3 cellular contexts compared by ENCODE assay signal in genomic region chr7:18473119-18473518, GRCh38.
"Had no signal": no experiment of that assay in that cellular context is flagged by ENCODE, and none has a peak within 500 bp of the region (broad histone marks: within the 10 kb centered on the region; RNA-seq: fewer than 3 reads in every experiment).

No MANE protein-coding gene starts in this region.

- H2AFZ ChIP-seq: GM23248 had no signal

- H3K4me3 ChIP-seq: GM23248 had no signal

- H3K27ac ChIP-seq: GM23248 had no signal

- H3K9ac ChIP-seq: GM23248 had no signal

- DNase-seq: GM23248, H9, HCEC 1CT had no signal
